ENCODE assay signal across 8 cellular contexts in genomic region chr2:159921752-159922404, GRCh38. TPM values are rescaled to one million over a fixed set of nuclear protein-coding genes. Genes with fewer than 3 reads are reported as not detected.
DNase-seq lines count a peak whose midpoint lies in the region; FAIRE-seq and TF ChIP-seq lines count a peak whose summit lies in the region.

No MANE protein-coding gene starts in this region.

- peak; percentile 93 for FAIRE-seq in GM12891 (lab: Jason Lieb, UNC)

- no peaks in the 10 kb centered on the region for H3K36me3 Mint-ChIP-seq in activated CD4-positive, alpha-beta T cell treated with anti-CD3 and anti-CD28 coated beads, Interleukin-2, amount 10 ng/mL, durations not matched to agents 7 days and 5 days (ENCODE audit: low read depth)
- no peaks in the 10 kb centered on the region for H3K36me3 Mint-ChIP-seq in mesothelial cell of epicardium

- no peak overlapping the region for H3K4me3 Mint-ChIP-seq in activated CD4-positive, alpha-beta T cell treated with anti-CD3 and anti-CD28 coated beads, Interleukin-2, amount 10 ng/mL, durations not matched to agents 7 days and 5 days
- H3K4me3 Mint-ChIP-seq in mesothelial cell of epicardium, result no peak overlapping the region

- peaks cover 7% of the 10 kb centered on the region for H3K27me3 Mint-ChIP-seq in activated CD4-positive, alpha-beta T cell treated with anti-CD3 and anti-CD28 coated beads, Interleukin-2, amount 10 ng/mL, durations not matched to agents 7 days and 5 days
- H3K27me3 Mint-ChIP-seq in mesothelial cell of epicardium (ENCODE audit: low read depth), result peaks cover 2% of the 10 kb centered on the region

- peak; percentile 39; the same call in 1 of the 2 replicates for TF ChIP-seq POLR2A in GM12891 (IDR thresholded peaks at IDR 0.05; ENCODE audit: low read depth, low read length)

- H3K9me3 Mint-ChIP-seq in activated CD4-positive, alpha-beta T cell treated with anti-CD3 and anti-CD28 coated beads, Interleukin-2, amount 10 ng/mL, durations not matched to agents 7 days and 5 days, result peaks cover 2% of the 10 kb centered on the region
- peaks cover 4% of the 10 kb centered on the region for H3K9me3 Mint-ChIP-seq in mesothelial cell of epicardium

- CTCF ChIA-PET in activated CD4-positive, alpha-beta T cell treated with anti-CD3 and anti-CD28 coated beads, Interleukin-2, amount 10 ng/mL, durations not matched to agents 7 days and 5 days (lab: Charles Lee), result interaction anchor here (0.7 to 1.2 kb wide), 5 partner anchors 13 to 21 kb away, joined by 3 to 6 read pairs (median 3); partner anchors contain the start of gene LY75

- H3K27ac Mint-ChIP-seq in activated CD4-positive, alpha-beta T cell treated with anti-CD3 and anti-CD28 coated beads, Interleukin-2, amount 10 ng/mL, durations not matched to agents 7 days and 5 days, result no peak overlapping the region
- no peak overlapping the region for H3K27ac Mint-ChIP-seq in mesothelial cell of epicardium

- H3K4me1 Mint-ChIP-seq in activated CD4-positive, alpha-beta T cell treated with anti-CD3 and anti-CD28 coated beads, Interleukin-2, amount 10 ng/mL, durations not matched to agents 7 days and 5 days, result peaks cover 10% of the 10 kb centered on the region
- H3K4me1 Mint-ChIP-seq in mesothelial cell of epicardium, result peaks cover 41% of the 10 kb centered on the region

- POLR2A ChIA-PET in activated CD4-positive, alpha-beta T cell treated with anti-CD3 and anti-CD28 coated beads, Interleukin-2, amount 10 ng/mL, durations not matched to agents 7 days and 5 days (lab: Charles Lee), result no interaction called here

- DNase-seq in GM12891 (ENCODE audit: insufficient read length, low spot score) (peak; percentile 55), HCEC 1CT (peak; percentile 47), M059J (ENCODE audit: low read depth) (peak; percentile 47), mesothelial cell of epicardium (ENCODE audit: low spot score in 2 of 2, unreplicated experiment in 2 of 2) (peak; percentile 58 to 80), NCI-H446 treated with DMSO at 0.1 percent for 48 hours (lab: John Stamatoyannopoulos, UW) (no peak)
- DNase-seq in activated CD4-positive, alpha-beta T cell treated with anti-CD3 and anti-CD28 coated beads, Interleukin-2, amount 10 ng/mL, durations not matched to agents 7 days and 5 days, result peak; percentile 69
- peak; percentile 59 for DNase-seq in effector CD4-positive, alpha-beta T cell
- peak; percentile 48 to 52 for DNase-seq in stimulated activated CD8-positive, alpha-beta memory T cell treated with anti-CD3 and anti-CD28 coated beads, Interleukin-7, amount 100 ng/mL, for 4 hours (ENCODE audit: low read depth in 2 of 2)

- TF ChIP-seq CTCF in mesothelial cell of epicardium (IDR thresholded peaks at IDR 0.05; ENCODE audit: unreplicated experiment), result peak; percentile 48

TF ChIP-seq in GM12891, 5 proteins besides CTCF, POLR2A, EP300 and RAD21:
- TF ChIP-seq POLR2AphosphoS5 (IDR thresholded peaks at IDR 0.05; ENCODE audit: low read depth, low read length), result no peak
- TF ChIP-seq POU2F2 (IDR thresholded peaks at IDR 0.05; ENCODE audit: low read depth, low read length), result peak; percentile 52; the same call in 1 of the 2 replicates
- 0 out of 2 replicates have a peak, but pooled peaks have one; percentile 28 for TF ChIP-seq TAF1 (IDR thresholded peaks at IDR 0.05; ENCODE audit: low read depth, low read length)
- peak; percentile 55 for TF ChIP-seq PAX5 (IDR thresholded peaks at IDR 0.05; ENCODE audit: insufficient read depth, low read length, severe bottlenecking)
- TF ChIP-seq SPI1 (IDR thresholded peaks at IDR 0.05; ENCODE audit: low read depth, low read length), result no peak

RNA-seq across cellular contexts. Expression of gene LY75, which starts 17.3 kb away (rescaled TPM):
- 42.3 TPM for polyA plus RNA-seq in GM12891 (2012; ENCODE audit: low read depth, missing spikeins)
- 0.34 and 2.1 TPM in 2 replicates for total RNA-seq in M059J (2014; rRNA removed; shearing (Covaris generic))
- 10 to 100 TPM; 32.3 to 33.3 TPM for total RNA-seq in activated CD4-positive, alpha-beta T cell treated with anti-CD3 and anti-CD28 coated beads, Interleukin-2, amount 10 ng/mL, durations not matched to agents 7 days and 5 days
- total RNA-seq in mesothelial cell of epicardium, result 0.53 to 1.0 TPM (median 0.80 TPM) in 3 replicates

Comparison
In these comparisons a context has a peak if more than half of its experiments do, and no peak if none do; other contexts are left out.
1. RNA of gene LY75, which starts 17.3 kb away (total RNA-seq): 32.3 to 33.3 TPM in activated CD4-positive, alpha-beta T cell treated with anti-CD3 and anti-CD28 coated beads, Interleukin-2, amount 10 ng/mL, durations not matched to agents 7 days and 5 days; 0.34 to 2.1 TPM in M059J and 0.53 to 1.0 TPM in mesothelial cell of epicardium; every median in the first group is over 10 times any median in the second.